Comparison of ENCODE assay signal across 16 cellular contexts in the genomic region with DNA sequence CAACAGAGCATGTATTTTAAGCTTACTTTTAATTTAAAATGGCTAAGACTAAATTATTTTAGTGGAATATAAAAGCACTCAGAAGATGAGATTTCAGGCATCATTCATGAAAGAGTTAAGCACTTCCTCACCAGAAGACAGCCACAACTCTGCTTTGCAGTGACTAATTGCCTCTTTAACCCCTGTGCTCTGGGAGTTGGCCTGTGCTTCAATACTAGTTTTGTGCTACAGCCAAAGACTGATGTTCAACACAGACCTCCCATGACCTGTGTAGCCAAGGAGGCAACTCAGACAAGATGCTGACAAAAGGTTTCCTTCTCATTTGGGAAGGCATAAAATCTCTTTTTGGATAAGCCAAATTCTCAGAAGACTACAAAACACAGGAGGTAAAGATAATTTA.
DNase-seq lines count a peak whose midpoint lies in the region; ATAC-seq and TF ChIP-seq lines count a peak whose summit lies in the region.
"Had no signal": no experiment of that assay in that cellular context is flagged by ENCODE, and none has a peak within 500 bp of the region (broad histone marks: within the 10 kb centered on the region; RNA-seq: fewer than 3 reads in every experiment).

No MANE protein-coding gene starts in this region.

- H3K4me2 ChIP-seq in mammary epithelial cell (ENCODE audit: insufficient read depth, low read depth, low read length), result no peak overlapping the region
- H3K4me2 ChIP-seq: A549 had no signal

- no peak for TF ChIP-seq POLR2A in breast epithelium (IDR thresholded peaks at IDR 0.05)

- no peak overlapping the region for H3K9ac ChIP-seq in mammary epithelial cell (ENCODE audit: insufficient read depth, low read length)

- H3K36me3 ChIP-seq in mammary epithelial cell (ENCODE audit: insufficient read depth, low read length) (no peaks in the 10 kb centered on the region), breast epithelium (no peaks in the 10 kb centered on the region)

- POLR2A ChIA-PET in WTC11 (lab: Charles Lee), result no interaction called here

- TF ChIP-seq CTCF in mammary epithelial cell (conservative IDR thresholded peaks at IDR 0.05 in 1 of 2, IDR thresholded peaks at IDR 0.05 in 1 of 2; ENCODE audit: extremely low read depth in 1 of 2, insufficient read depth in 1 of 2, low read depth in 1 of 2, low read length in 2 of 2) (no peak), breast epithelium (IDR thresholded peaks at IDR 0.05) (no peak), WTC11 (IDR thresholded peaks at IDR 0.05) (no peak), foreskin fibroblast (IDR thresholded peaks at IDR 0.05; ENCODE audit: low read depth, low read length) (no peak)

- H3K4me1 Mint-ChIP-seq in WTC11, result peaks cover 6% of the 10 kb centered on the region; the same call in 1 of the 2 replicates
- H3K4me1 Mint-ChIP-seq: central memory CD8-positive, alpha-beta T cell had no signal

- CTCF ChIA-PET in mammary epithelial cell (lab: Charles Lee; ENCODE audit: low non-redundant PET) (no interaction called here), WTC11 (lab: Charles Lee) (interaction anchor here (1.5 kb wide), 2 partner anchors 17 to 173 kb away, joined by 3 to 4 read pairs; no protein-coding TSS in a partner anchor)

- no TSS peak for BruUV-seq in mammary epithelial cell (replicated peaks; lab: Mats Ljungman, UMichigan)

- in situ Hi-C loops in mammary epithelial cell (cut with MboI; ENCODE audit: low sequenced_read_pairs in 2 of 2), result no loop called here

- dilution Hi-C loops in mammary epithelial cell (cut with HindIII; ENCODE audit: low sequenced_read_pairs), result no loop called here

- ATAC-seq in WTC11, result peak; percentile 72
- ATAC-seq: A549; activated CD8-positive, alpha-beta T cell treated with anti-CD3 and anti-CD28 coated beads, Interleukin-2, amount 10 ng/mL, durations not matched to agents 7 days and 5 days had no signal

- H3K4me3 ChIP-seq in mammary epithelial cell (replicated peaks in 1 of 3; ENCODE audit: insufficient read depth in 1 of 3, low read depth in 2 of 3, low read length in 3 of 3) (no peak overlapping the region), breast epithelium (no peak overlapping the region), foreskin fibroblast (ENCODE audit: low read depth in 1 of 2, low read length in 2 of 2) (no peak overlapping the region)
- H3K4me3 ChIP-seq: A549, lung had no signal

- H3K27ac ChIP-seq in mammary epithelial cell (ENCODE audit: insufficient read depth, low read depth, low read length) (no peak overlapping the region), breast epithelium (no peak overlapping the region)
- H3K27ac ChIP-seq: A549, RWPE1 had no signal

- H3K4me1 ChIP-seq in mammary epithelial cell (ENCODE audit: insufficient read depth, low read length) (no peaks in the 10 kb centered on the region), breast epithelium (no peaks in the 10 kb centered on the region)
- H3K4me1 ChIP-seq: A549, Caco-2 had no signal

- H3K9me3 ChIP-seq in mammary epithelial cell (replicated peaks; ENCODE audit: insufficient read depth, low read length), result no peaks in the 10 kb centered on the region
- no peaks in the 10 kb centered on the region for H3K9me3 ChIP-seq in breast epithelium
- H3K9me3 ChIP-seq: A549, Caco-2 had no signal

- H3K79me2 ChIP-seq in mammary epithelial cell (ENCODE audit: insufficient read depth, low read length), result no peaks in the 10 kb centered on the region

- H4K20me1 ChIP-seq in mammary epithelial cell (ENCODE audit: insufficient read depth, low read length), result no peaks in the 10 kb centered on the region

- H3K36me3 Mint-ChIP-seq in WTC11, result no peaks in the 10 kb centered on the region

- H3K9me3 Mint-ChIP-seq in WTC11, result peaks cover 6% of the 10 kb centered on the region
- H3K9me3 Mint-ChIP-seq: central memory CD8-positive, alpha-beta T cell had no signal

- H3K4me3 Mint-ChIP-seq in WTC11, result no peak overlapping the region
- H3K4me3 Mint-ChIP-seq: activated CD8-positive, alpha-beta T cell treated with anti-CD3 and anti-CD28 coated beads, Interleukin-2, amount 10 ng/mL, durations not matched to agents 7 days and 5 days; central memory CD8-positive, alpha-beta T cell had no signal

- intact Hi-C loops in mammary epithelial cell (cut with micrococcal nuclease) (no loop called here), breast epithelium (cut with DNase I; ENCODE audit: low total_unique reads) (no loop called here)

- H3K27me3 ChIP-seq in mammary epithelial cell (ENCODE audit: insufficient read depth, low read length) (no peaks in the 10 kb centered on the region), breast epithelium (no peaks in the 10 kb centered on the region)

- no peaks in the 10 kb centered on the region for H3K27me3 Mint-ChIP-seq in WTC11 (ENCODE audit: low read depth)
- H3K27me3 Mint-ChIP-seq: central memory CD8-positive, alpha-beta T cell had no signal

- DNase-seq in mammary epithelial cell, result peak; percentile 16
- DNase-seq in breast epithelium (ENCODE audit: low spot score in 2 of 2), result no peak
- no peak for DNase-seq in WTC11 (ENCODE audit: low spot score)
- DNase-seq in foreskin fibroblast, result peak; percentile 20 to 61
- DNase-seq in stromal cell of bone marrow (ENCODE audit: low read depth), result peak; percentile 49
- DNase-seq in DMS153 (lab: John Stamatoyannopoulos, UW), result no peak
- no peak for DNase-seq in T1000 (lab: John Stamatoyannopoulos, UW)
- DNase-seq in NCI-H1930 (lab: John Stamatoyannopoulos, UW), result no peak
- DNase-seq: activated CD8-positive, alpha-beta T cell treated with anti-CD3 and anti-CD28 coated beads, Interleukin-2, amount 10 ng/mL, durations not matched to agents 7 days and 5 days; Caco-2; NCI-H510A; stimulated activated CD4-positive, alpha-beta T cell treated with anti-CD3 and anti-CD28 coated beads, Interleukin-12 subunit alpha, Interleukin-12 subunit beta, amount 100 ng/mL, for 4 hours had no signal

- H3K27ac Mint-ChIP-seq in WTC11, result no peak overlapping the region
- H3K27ac Mint-ChIP-seq: activated CD8-positive, alpha-beta T cell treated with anti-CD3 and anti-CD28 coated beads, Interleukin-2, amount 10 ng/mL, durations not matched to agents 7 days and 5 days had no signal

- H2AFZ ChIP-seq in mammary epithelial cell (ENCODE audit: low read depth, low read length), result no peak overlapping the region

TF ChIP-seq in WTC11, 78 proteins besides CTCF, POLR2A, EP300 and RAD21 (continues in another document):
- TF ChIP-seq SMAD3 (CRISPR knock-in tag; IDR thresholded peaks at IDR 0.05; ENCODE audit: borderline replicate concordance), result no peak
- TF ChIP-seq, protein P1, sequence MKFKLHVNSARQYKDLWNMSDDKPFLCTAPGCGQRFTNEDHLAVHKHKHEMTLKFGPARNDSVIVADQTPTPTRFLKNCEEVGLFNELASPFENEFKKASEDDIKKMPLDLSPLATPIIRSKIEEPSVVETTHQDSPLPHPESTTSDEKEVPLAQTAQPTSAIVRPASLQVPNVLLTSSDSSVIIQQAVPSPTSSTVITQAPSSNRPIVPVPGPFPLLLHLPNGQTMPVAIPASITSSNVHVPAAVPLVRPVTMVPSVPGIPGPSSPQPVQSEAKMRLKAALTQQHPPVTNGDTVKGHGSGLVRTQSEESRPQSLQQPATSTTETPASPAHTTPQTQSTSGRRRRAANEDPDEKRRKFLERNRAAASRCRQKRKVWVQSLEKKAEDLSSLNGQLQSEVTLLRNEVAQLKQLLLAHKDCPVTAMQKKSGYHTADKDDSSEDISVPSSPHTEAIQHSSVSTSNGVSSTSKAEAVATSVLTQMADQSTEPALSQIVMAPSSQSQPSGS (CRISPR knock-in tag; IDR thresholded peaks at IDR 0.05; ENCODE audit: borderline replicate concordance, low read depth), result no peak
- TF ChIP-seq TCF7 (CRISPR knock-in tag; IDR thresholded peaks at IDR 0.05; ENCODE audit: low read depth), result no peak
- TF ChIP-seq ZBTB21 (CRISPR knock-in tag; IDR thresholded peaks at IDR 0.05; ENCODE audit: borderline replicate concordance), result no peak
- TF ChIP-seq ZNF396 (CRISPR knock-in tag; IDR thresholded peaks at IDR 0.05; ENCODE audit: borderline replicate concordance), result no peak
- TF ChIP-seq ZNF317 (CRISPR knock-in tag; IDR thresholded peaks at IDR 0.05; ENCODE audit: borderline replicate concordance, low read depth), result no peak
- no peak for TF ChIP-seq ZNF232 (CRISPR knock-in tag; IDR thresholded peaks at IDR 0.05)
- TF ChIP-seq ATF1 (CRISPR knock-in tag; IDR thresholded peaks at IDR 0.05), result no peak
- TF ChIP-seq, protein P2, sequence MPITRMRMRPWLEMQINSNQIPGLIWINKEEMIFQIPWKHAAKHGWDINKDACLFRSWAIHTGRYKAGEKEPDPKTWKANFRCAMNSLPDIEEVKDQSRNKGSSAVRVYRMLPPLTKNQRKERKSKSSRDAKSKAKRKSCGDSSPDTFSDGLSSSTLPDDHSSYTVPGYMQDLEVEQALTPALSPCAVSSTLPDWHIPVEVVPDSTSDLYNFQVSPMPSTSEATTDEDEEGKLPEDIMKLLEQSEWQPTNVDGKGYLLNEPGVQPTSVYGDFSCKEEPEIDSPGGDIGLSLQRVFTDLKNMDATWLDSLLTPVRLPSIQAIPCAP (CRISPR knock-in tag; IDR thresholded peaks at IDR 0.05), result no peak
- TF ChIP-seq, protein P3, sequence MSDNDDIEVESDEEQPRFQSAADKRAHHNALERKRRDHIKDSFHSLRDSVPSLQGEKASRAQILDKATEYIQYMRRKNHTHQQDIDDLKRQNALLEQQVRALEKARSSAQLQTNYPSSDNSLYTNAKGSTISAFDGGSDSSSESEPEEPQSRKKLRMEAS (CRISPR knock-in tag; IDR thresholded peaks at IDR 0.05), result no peak
- no peak for TF ChIP-seq GABPB1 (CRISPR knock-in tag; IDR thresholded peaks at IDR 0.05)
- no peak for TF ChIP-seq OVOL2 (CRISPR knock-in tag; IDR thresholded peaks at IDR 0.05; ENCODE audit: borderline replicate concordance)

Comparison
In these comparisons a context has a peak if more than half of its experiments do, and no peak if none do; other contexts are left out.
1. DNase-seq: peak in mammary epithelial cell (single experiment), foreskin fibroblast (2 of 2) and stromal cell of bone marrow (single experiment); none in breast epithelium (0 of 2), WTC11 (single experiment), DMS153 (single experiment), T1000 (single experiment) and NCI-H1930 (0 of 2).